Comparison of ENCODE assay signal across 39 cellular contexts in genomic region chr12:102946042-102946441, GRCh38. TPM values are rescaled to one million over a fixed set of nuclear protein-coding genes. Genes with fewer than 3 reads are reported as not detected.
"Had no signal": no experiment of that assay in that cellular context is flagged by ENCODE, and none has a peak within 500 bp of the region (broad histone marks: within the 10 kb centered on the region; RNA-seq: fewer than 3 reads in every experiment).

No MANE protein-coding gene starts in this region.

- H3K27ac ChIP-seq: ascending aorta, PC-9, RWPE1, VCaP had no signal

- ATAC-seq: activated CD8-positive, alpha-beta T cell treated with anti-CD3 and anti-CD28 coated beads for 36 hours; activated T-cell treated with anti-CD3 and anti-CD28 coated beads, Interleukin-2, amount 50 U/mL, for 72 hours; activated T-helper 17 cell treated with anti-CD3 and anti-CD28 coated beads, Interleukin-2, amount 50 U/mL, for 72 hours; K562; Right ventricle myocardium inferior had no signal

- H3K4me1 ChIP-seq: ascending aorta had no signal

- H3K36me3 ChIP-seq: ascending aorta had no signal

- H3K9me3 ChIP-seq: ascending aorta had no signal

- H3K4me2 ChIP-seq: PC-9 had no signal

- DNase-seq: activated B cell treated with CpG ODN at 0.5 μM for 24 hours; activated CD4-positive, alpha-beta T cell treated with anti-CD3 and anti-CD28 coated beads for 4 hours; activated CD4-positive, alpha-beta T cell treated with anti-CD3 and anti-CD28 coated beads, Interleukin-2, amount 50 U/mL, for 4 hours; activated CD4-positive, CD25-positive, alpha-beta regulatory T cell treated with anti-CD3 and anti-CD28 coated beads, Interleukin-2, amount 50 U/mL, for 72 hours; activated CD8-positive, alpha-beta T cell treated with anti-CD3 and anti-CD28 coated beads for 36 hours; activated effector memory CD4-positive, alpha-beta T cell treated with anti-CD3 and anti-CD28 coated beads, Interleukin-2, amount 50 U/mL, for 16 hours; activated naive CD4-positive, alpha-beta T cell; activated naive CD4-positive, alpha-beta T cell treated with anti-CD3 and anti-CD28 coated beads, Interleukin-2, amount 50 U/mL, for 16 hours; activated naive CD8-positive, alpha-beta T cell treated with anti-CD3 and anti-CD28 coated beads for 36 hours; activated T-cell treated with anti-CD3 and anti-CD28 coated beads, Interleukin-2, amount 50 U/mL, for 1 hour; activated T-cell treated with anti-CD3 and anti-CD28 coated beads, Interleukin-2, amount 50 U/mL, for 72 hours; amygdala; NCI-H1048; NCI-H1436; NCI-H1694; NCI-H1930; NCI-H2107; NCI-H226; NCI-H446 treated with DMSO at 0.1 percent for 48 hours; NCI-H524; NCI-H69; NCI-H82; NK-92 treated with Interleukin-12 subunit alpha and Interleukin-12 subunit beta, amount 100 ng/mL, for 24 hours; PC-9; SIG-M5; SW 1271; T-helper 1 cell; T-helper 2 cell; T-helper 9 cell had no signal

- H3K4me3 ChIP-seq: ascending aorta, K562, PC-9 had no signal

- FAIRE-seq: K562, RCC 7860 had no signal

- H2AFZ ChIP-seq: PC-9 had no signal

- H3K27me3 ChIP-seq: ascending aorta had no signal

RNA-seq across cellular contexts. Expression of gene ASCL1, which starts 11.4 kb away (rescaled TPM):
- total RNA-seq: activated B cell treated with CpG ODN at 0.5 μM for 24 hours; activated CD8-positive, alpha-beta memory T cell treated with anti-CD3 and anti-CD28 coated beads for 36 hours; activated CD8-positive, alpha-beta T cell treated with anti-CD3 and anti-CD28 coated beads for 36 hours; activated naive CD8-positive, alpha-beta T cell treated with anti-CD3 and anti-CD28 coated beads for 36 hours; activated T-cell treated with anti-CD3 and anti-CD28 coated beads, Interleukin-2, amount 50 U/mL, for 72 hours; activated T-helper 17 cell treated with anti-CD3 and anti-CD28 coated beads, Interleukin-2, amount 50 U/mL, for 72 hours; ascending aorta; cardiac septum; M059J; PC-9; Right ventricle myocardium inferior had no signal

RNA-seq across cellular contexts. Expression of gene PAH, which starts 29.0 kb away (rescaled TPM):
- total RNA-seq: activated B cell treated with CpG ODN at 0.5 μM for 24 hours; activated CD8-positive, alpha-beta memory T cell treated with anti-CD3 and anti-CD28 coated beads for 36 hours; activated CD8-positive, alpha-beta T cell treated with anti-CD3 and anti-CD28 coated beads for 36 hours; activated naive CD8-positive, alpha-beta T cell treated with anti-CD3 and anti-CD28 coated beads for 36 hours; ascending aorta; cardiac septum; M059J; PC-9; Right ventricle myocardium inferior had no signal
